Comparison of ENCODE assay signal across 10 cellular contexts in the genomic region with DNA sequence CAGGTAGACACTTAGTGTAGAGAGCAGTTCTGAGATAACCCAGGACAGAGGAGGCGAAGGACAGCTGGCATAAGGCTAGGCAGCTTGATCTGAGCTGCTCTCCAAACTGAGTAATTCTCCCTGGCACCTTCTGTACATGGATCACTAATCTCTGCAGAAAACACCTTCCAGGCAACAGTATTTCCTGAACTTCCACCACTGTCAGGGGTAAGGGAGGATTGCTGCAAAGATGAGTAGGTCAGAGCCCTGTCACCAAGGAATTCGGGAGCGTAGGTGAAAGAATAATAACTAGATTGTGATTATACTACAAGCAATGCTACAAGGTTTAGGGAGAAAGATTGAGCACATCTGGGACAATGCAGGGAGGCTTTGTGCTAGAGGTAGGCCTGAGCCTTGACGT. TPM values are rescaled to one million over a fixed set of nuclear protein-coding genes. Genes with fewer than 3 reads are reported as not detected.
A peak's percentile ranks its signal among the peaks of the same experiment; 100 is the strongest.
DNase-seq lines count a peak whose midpoint lies in the region; ATAC-seq, FAIRE-seq and TF ChIP-seq lines count a peak whose summit lies in the region.
"Had no signal": no experiment of that assay in that cellular context is flagged by ENCODE, and none has a peak within 500 bp of the region (broad histone marks: within the 10 kb centered on the region; RNA-seq: fewer than 3 reads in every experiment).

No MANE protein-coding gene starts in this region.

- TF ChIP-seq POLR2A in breast epithelium (IDR thresholded peaks at IDR 0.05), result no peak

- no peak overlapping the region for H3K23ac ChIP-seq in mesendoderm (ENCODE audit: low read length)

- H3K4ac ChIP-seq in mesendoderm (ENCODE audit: low read depth, low read length), result no peak overlapping the region

- ATAC-seq in HG02759 (IDR thresholded peaks at IDR 0.05; ENCODE audit: unreplicated experiment), result no peak

- no peak overlapping the region for H2AK5ac ChIP-seq in mesendoderm (ENCODE audit: low read length)

- no peak for FAIRE-seq in HTR-8/SVneo (lab: Jason Lieb, UNC)

- no peak overlapping the region for H3K4me2 ChIP-seq in mesendoderm (ENCODE audit: low read length)

- H3K9ac ChIP-seq in HUES48 (ENCODE audit: low read depth, low read length) (no peak overlapping the region), mesendoderm (ENCODE audit: low read length) (peak overlapping the region; percentile 33)

- H3K4me1 ChIP-seq in HUES48 (ENCODE audit: control insufficient read depth, insufficient read depth, low read length), result peaks cover 12% of the 10 kb centered on the region
- peaks cover 0 to 25% of the 10 kb centered on the region in 2 donors for H3K4me1 ChIP-seq in breast epithelium
- peaks cover 10% of the 10 kb centered on the region for H3K4me1 ChIP-seq in mesendoderm (ENCODE audit: control insufficient read depth, low read depth, low read length)

- H2BK15ac ChIP-seq in mesendoderm (replicated peaks; ENCODE audit: low read depth), result no peak overlapping the region

- WGBS in mesendoderm (ENCODE audit: extremely low coverage, insufficient coverage, low lambda C conversion rate), result no CpG with 5 or more reads among the region's 4 CpGs

- H3K18ac ChIP-seq in mesendoderm (ENCODE audit: low read length), result no peak overlapping the region

- no peak overlapping the region for H4K5ac ChIP-seq in mesendoderm (ENCODE audit: low read length)

- peaks cover 31% of the 10 kb centered on the region for H3K79me2 ChIP-seq in mesendoderm (ENCODE audit: control insufficient read depth, insufficient read depth, low read length)

- H4K8ac ChIP-seq in mesendoderm (ENCODE audit: low read depth, low read length), result no peak overlapping the region

- no peak for DNase-seq in breast epithelium (ENCODE audit: low spot score in 2 of 2)
- DNase-seq in mesendoderm, result no peak
- DNase-seq in activated CD4-positive, alpha-beta T cell treated with anti-CD3 and anti-CD28 coated beads, Interleukin-2, amount 50 U/mL, for 4 hours, result no peak
- DNase-seq in HTR-8/SVneo (ENCODE audit: insufficient read length, low spot score), result no peak
- no peak for DNase-seq in medulla oblongata (ENCODE audit: extremely low spot score)
- DNase-seq: NCI-H226 had no signal

- intact Hi-C loops in breast epithelium (cut with DNase I; ENCODE audit: low total_unique reads), result no loop called here

- H3K9me3 ChIP-seq in HUES48 (ENCODE audit: control insufficient read depth, insufficient read depth, low read length) (no peaks in the 10 kb centered on the region), breast epithelium (no peaks in the 10 kb centered on the region)
- H3K9me3 ChIP-seq: transverse colon had no signal

- H3K4me3 ChIP-seq in HUES48 (ENCODE audit: low read depth, low read length), result 0 out of 2 replicates have a peak overlapping the region, but pooled peaks have one; percentile 98
- peak overlapping the region in 2 of 3 donors; percentile 79 to 98 for H3K4me3 ChIP-seq in breast epithelium
- no peak overlapping the region for H3K4me3 ChIP-seq in mesendoderm (ENCODE audit: low read length)

- peaks cover 33% of the 10 kb centered on the region for H3K36me3 ChIP-seq in HUES48 (ENCODE audit: control insufficient read depth, insufficient read depth, low read length)
- no peaks in the 10 kb centered on the region for H3K36me3 ChIP-seq in breast epithelium
- H3K36me3 ChIP-seq in mesendoderm (ENCODE audit: control insufficient read depth, insufficient read depth, low read length), result peaks cover 3% of the 10 kb centered on the region

- H3K56ac ChIP-seq in mesendoderm (ENCODE audit: low read length), result peak overlapping the region; percentile 22

- H3K27me3 ChIP-seq in HUES48 (ENCODE audit: control insufficient read depth, insufficient read depth, low read length), result no peaks in the 10 kb centered on the region
- H3K27me3 ChIP-seq in breast epithelium, result no peaks in the 10 kb centered on the region
- H3K27me3 ChIP-seq in mesendoderm (ENCODE audit: insufficient read depth, low read length, poor library complexity), result no peaks in the 10 kb centered on the region
- H3K27me3 ChIP-seq: transverse colon had no signal

- peaks cover 30% of the 10 kb centered on the region for H3K79me1 ChIP-seq in mesendoderm (ENCODE audit: low read length)

- no peak overlapping the region for H2BK120ac ChIP-seq in mesendoderm (ENCODE audit: low read depth, low read length)

- TF ChIP-seq CTCF in 22Rv1 (IDR thresholded peaks at IDR 0.05) (no peak), breast epithelium (IDR thresholded peaks at IDR 0.05) (no peak)

- no peak overlapping the region for H2BK5ac ChIP-seq in mesendoderm (ENCODE audit: low read length)

- H3K27ac ChIP-seq in 22Rv1 (peak overlapping the region; percentile 50; the same call in 1 of the 2 replicates), HUES48 (ENCODE audit: low read depth, low read length) (no peak overlapping the region), breast epithelium (peak overlapping the region in 1 of 2 donors; percentile 82), mesendoderm (ENCODE audit: low read depth, low read length) (no peak overlapping the region)

RNA-seq across cellular contexts. Expression of a gene that starts 1.9 kb away (rescaled TPM):
- total RNA-seq in breast epithelium, result 10 to 100 TPM; 44.2 to 73.7 (median 53.1) TPM
- polyA plus RNA-seq in mesendoderm (2013, experiment 1 of 2), result 135 TPM
- 133 TPM for polyA plus RNA-seq in mesendoderm (2013, experiment 2 of 2)

RNA-seq across cellular contexts. Expression of a gene that starts 41.1 kb away (rescaled TPM):
- 1 to 10 TPM; 3.2 to 3.9 (median 3.4) TPM for total RNA-seq in breast epithelium
- polyA plus RNA-seq in mesendoderm (2013, experiment 1 of 2), result not detected
- not detected for polyA plus RNA-seq in mesendoderm (2013, experiment 2 of 2)

RNA-seq across cellular contexts. Expression of a gene that starts 41.2 kb away (rescaled TPM):
- not detected for total RNA-seq in breast epithelium
- polyA plus RNA-seq in mesendoderm (2013, experiment 1 of 2), result not detected
- polyA plus RNA-seq in mesendoderm (2013, experiment 2 of 2), result not detected
- total RNA-seq: transverse colon had no signal
